ENCODE assay signal across 33 cellular contexts in genomic region chr1:248851390-248851789, GRCh38. TPM values are rescaled to one million over a fixed set of nuclear protein-coding genes. Genes with fewer than 3 reads are reported as not detected.
DNase-seq lines count a peak whose midpoint lies in the region; ATAC-seq, FAIRE-seq and TF ChIP-seq lines count a peak whose summit lies in the region.
"Had no signal": no experiment of that assay in that cellular context is flagged by ENCODE, and none has a peak within 500 bp of the region (broad histone marks: within the 10 kb centered on the region; RNA-seq: fewer than 3 reads in every experiment).

No MANE protein-coding gene starts in this region.

- peaks cover 0 to 23% (median 15%) of the 10 kb centered on the region in 4 donors for H3K4me1 Mint-ChIP-seq in CD4-positive, CD25-positive, alpha-beta regulatory T cell
- H3K4me1 Mint-ChIP-seq in activated naive CD8-positive, alpha-beta T cell treated with anti-CD3 and anti-CD28 coated beads for 36 hours, result peaks cover 26% of the 10 kb centered on the region

- peaks cover 41% of the 10 kb centered on the region for H3K36me3 ChIP-seq in CD4-positive, CD25-positive, alpha-beta regulatory T cell (ENCODE audit: control insufficient read depth, insufficient read depth, low read length)

- H3K27me3 Mint-ChIP-seq in CD4-positive, CD25-positive, alpha-beta regulatory T cell, result no peaks in the 10 kb centered on the region
- H3K27me3 Mint-ChIP-seq in activated naive CD8-positive, alpha-beta T cell treated with anti-CD3 and anti-CD28 coated beads for 36 hours, result no peaks in the 10 kb centered on the region
- H3K27me3 Mint-ChIP-seq: activated CD4-positive, alpha-beta memory T cell treated with anti-CD3 and anti-CD28 coated beads for 36 hours; dendritic cell treated with granulocyte-macrophage colony-stimulating factor and Interleukin-4, amounts not matched to agents 40 ng/mL and 50 ng/mL, for 4 days; naive thymus-derived CD8-positive, alpha-beta T cell; stimulated activated naive B cell treated with anti-CD40 and anti-IgM and Interleukin-4, amounts not matched to agents 10 μg/mL and 1 μg/mL and 100 μg/mL, for 72 hours had no signal

- DNase-seq in A549 (ENCODE audit: low read depth in 1 of 2, low spot score in 1 of 2) (no peak), left colon (no peak), cortex of kidney (lab: John Stamatoyannopoulos, UW) (no peak), NCI-H345 treated with DMSO at 0.1 percent for 48 hours (lab: John Stamatoyannopoulos, UW; ENCODE audit: unreplicated experiment) (no peak)
- no peak for DNase-seq in CD4-positive, CD25-positive, alpha-beta regulatory T cell
- no peak for DNase-seq in activated naive CD8-positive, alpha-beta T cell treated with anti-CD3 and anti-CD28 coated beads for 36 hours
- DNase-seq: activated CD4-positive, alpha-beta memory T cell treated with anti-CD3 and anti-CD28 coated beads for 36 hours; activated CD4-positive, alpha-beta T cell treated with anti-CD3 and anti-CD28 coated beads for 1 hour; activated gamma-delta T cell; activated T-cell treated with anti-CD3 and anti-CD28 coated beads, Interleukin-2, amount 50 U/mL, for 1 hour; Caco-2; central memory CD4-positive, alpha-beta T cell; foreskin melanocyte; GDM1; KBM-7; kidney glomerular epithelial cell; lower lobe of right lung; naive thymus-derived CD8-positive, alpha-beta T cell; NCI-H1092 treated with DMSO at 0.1 percent for 48 hours; NCI-H187 treated with DMSO at 0.1 percent for 48 hours; NCI-H526; nucleus accumbens; PC-3; psoas muscle; SHP77; stimulated activated naive B cell treated with anti-CD40 and anti-IgM and Interleukin-4, amounts not matched to agents 10 μg/mL and 1 μg/mL and 100 μg/mL, for 72 hours; substantia nigra; upper lobe of left lung had no signal

- POLR2A ChIA-PET in A549 (lab: Yijun Ruan, JAX), result interaction anchor here (1.3 kb wide), 1 partner anchor 13 kb away, joined by 6 read pairs; the partner anchor contains the start of gene ZNF672

- ATAC-seq in A549, result peak in 1 of 2 experiments; percentile 6; a peak in 2 of 6 replicates
- no peak for ATAC-seq in CD4-positive, CD25-positive, alpha-beta regulatory T cell (ENCODE audit: low read depth in 2 of 2)
- ATAC-seq in left colon, result peak; percentile 3
- ATAC-seq in esophagus mucosa, result no peak
- no peak for ATAC-seq in GM18909 (IDR thresholded peaks at IDR 0.05; ENCODE audit: poor library complexity, unreplicated experiment)
- ATAC-seq: lower lobe of right lung; naive thymus-derived CD8-positive, alpha-beta T cell; PC-3; stimulated activated naive B cell treated with anti-CD40 and anti-IgM and Interleukin-4, amounts not matched to agents 10 μg/mL and 1 μg/mL and 100 μg/mL, for 72 hours had no signal

- no peak for FAIRE-seq in A549 (lab: Jason Lieb, UNC)
- FAIRE-seq: HTR-8/SVneo had no signal

- CTCF ChIA-PET in A549 (lab: Yijun Ruan, JAX), result interaction anchor here (1.2 to 1.4 kb wide), 2 partner anchors 10 to 25 kb away, joined by 4 read pairs; no protein-coding TSS in a partner anchor

- no peak overlapping the region for H3K4me3 Mint-ChIP-seq in CD4-positive, CD25-positive, alpha-beta regulatory T cell
- no peak overlapping the region for H3K4me3 Mint-ChIP-seq in activated naive CD8-positive, alpha-beta T cell treated with anti-CD3 and anti-CD28 coated beads for 36 hours
- H3K4me3 Mint-ChIP-seq: activated CD4-positive, alpha-beta memory T cell treated with anti-CD3 and anti-CD28 coated beads for 36 hours; dendritic cell treated with granulocyte-macrophage colony-stimulating factor and Interleukin-4, amounts not matched to agents 40 ng/mL and 50 ng/mL, for 4 days; naive thymus-derived CD8-positive, alpha-beta T cell; stimulated activated naive B cell treated with anti-CD40 and anti-IgM and Interleukin-4, amounts not matched to agents 10 μg/mL and 1 μg/mL and 100 μg/mL, for 72 hours had no signal

- no peaks in the 10 kb centered on the region for H3K9me3 ChIP-seq in A549
- no peaks in the 10 kb centered on the region for H3K9me3 ChIP-seq in CD4-positive, CD25-positive, alpha-beta regulatory T cell (ENCODE audit: control insufficient read depth in 2 of 2, low read length in 2 of 2)
- H3K9me3 ChIP-seq: Caco-2, lower lobe of right lung, psoas muscle, upper lobe of left lung had no signal

- 96% methylated on average over 2 of the region's 2 CpGs for WGBS in A549 (ENCODE audit: missing lambda C conversion rate)

- peak; percentile 6; the same call in 1 of the 2 replicates for TF ChIP-seq POLR2A in A549 (IDR thresholded peaks at IDR 0.05; ENCODE audit: low read length)

- no peak overlapping the region for H3K4me3 ChIP-seq in A549
- H3K4me3 ChIP-seq in CD4-positive, CD25-positive, alpha-beta regulatory T cell (ENCODE audit: low read depth, low read length), result no peak overlapping the region
- H3K4me3 ChIP-seq: lower lobe of right lung, psoas muscle, upper lobe of left lung had no signal

- H3K4me1 ChIP-seq in A549, result no peaks in the 10 kb centered on the region
- no peaks in the 10 kb centered on the region for H3K4me1 ChIP-seq in CD4-positive, CD25-positive, alpha-beta regulatory T cell (ENCODE audit: control insufficient read depth, insufficient read depth, low read length, poor library complexity, severe bottlenecking)
- H3K4me1 ChIP-seq: Caco-2, lower lobe of right lung, psoas muscle had no signal

- no peak overlapping the region for H3K27ac ChIP-seq in A549
- no peak overlapping the region for H3K27ac ChIP-seq in CD4-positive, CD25-positive, alpha-beta regulatory T cell (ENCODE audit: insufficient read depth, low read length, poor library complexity, severe bottlenecking)
- H3K27ac ChIP-seq: C4-2B, lower lobe of right lung, psoas muscle had no signal

- H3K9me3 Mint-ChIP-seq in CD4-positive, CD25-positive, alpha-beta regulatory T cell, result no peaks in the 10 kb centered on the region
- H3K9me3 Mint-ChIP-seq in activated naive CD8-positive, alpha-beta T cell treated with anti-CD3 and anti-CD28 coated beads for 36 hours, result no peaks in the 10 kb centered on the region
- H3K9me3 Mint-ChIP-seq: activated CD4-positive, alpha-beta memory T cell treated with anti-CD3 and anti-CD28 coated beads for 36 hours; dendritic cell treated with granulocyte-macrophage colony-stimulating factor and Interleukin-4, amounts not matched to agents 40 ng/mL and 50 ng/mL, for 4 days; naive thymus-derived CD8-positive, alpha-beta T cell; stimulated activated naive B cell treated with anti-CD40 and anti-IgM and Interleukin-4, amounts not matched to agents 10 μg/mL and 1 μg/mL and 100 μg/mL, for 72 hours had no signal

- TF ChIP-seq EP300 in A549 (IDR thresholded peaks at IDR 0.05), result no peak

- TF ChIP-seq CTCF in A549 (IDR thresholded peaks at IDR 0.05), result no peak

- H3K27ac Mint-ChIP-seq in CD4-positive, CD25-positive, alpha-beta regulatory T cell, result peak overlapping the region in 2 of 3 donors; percentile 48 to 65
- H3K27ac Mint-ChIP-seq in activated naive CD8-positive, alpha-beta T cell treated with anti-CD3 and anti-CD28 coated beads for 36 hours, result peak overlapping the region; percentile 13
- H3K27ac Mint-ChIP-seq: activated CD4-positive, alpha-beta memory T cell treated with anti-CD3 and anti-CD28 coated beads for 36 hours; dendritic cell treated with granulocyte-macrophage colony-stimulating factor and Interleukin-4, amounts not matched to agents 40 ng/mL and 50 ng/mL, for 4 days; stimulated activated naive B cell treated with anti-CD40 and anti-IgM and Interleukin-4, amounts not matched to agents 10 μg/mL and 1 μg/mL and 100 μg/mL, for 72 hours had no signal

- no peak overlapping the region for H3K4me2 ChIP-seq in A549

- intact Hi-C loops in left colon (cut with DNase I, micrococcal nuclease), result no loop called here

- H3K36me3 Mint-ChIP-seq in CD4-positive, CD25-positive, alpha-beta regulatory T cell, result peaks cover 22% of the 10 kb centered on the region
- H3K36me3 Mint-ChIP-seq in activated naive CD8-positive, alpha-beta T cell treated with anti-CD3 and anti-CD28 coated beads for 36 hours, result peaks cover 23% of the 10 kb centered on the region

- no peaks in the 10 kb centered on the region for H3K27me3 ChIP-seq in CD4-positive, CD25-positive, alpha-beta regulatory T cell (ENCODE audit: control insufficient read depth, insufficient read depth, low read length)
- H3K27me3 ChIP-seq: upper lobe of left lung had no signal

- no peak for TF ChIP-seq RAD21 in A549 (conservative IDR thresholded peaks at IDR 0.05 in 1 of 2, IDR thresholded peaks at IDR 0.05 in 1 of 2)

RNA-seq across cellular contexts. Expression of gene ZNF692, which starts 7.5 kb away (rescaled TPM):
- 19.8 and 28.2 TPM in 2 replicates for polyA plus RNA-seq in A549 (2011; rRNA removed)
- 50.9 and 51.9 TPM in 2 replicates for polyA plus RNA-seq in A549 (2012; cell fraction: cytosol; rRNA removed)
- polyA plus RNA-seq in A549 (2012; cell fraction: nucleus; rRNA removed), result 253 and 287 TPM in 2 replicates
- polyA plus RNA-seq in A549 (2017; fragmentation: RNase III; extraction: RNeasy Plus Mini Kit Qiagen cat#74134 plus additional on column Dnase treatment), result 44.0 to 47.5 TPM (median 46.8 TPM) in 3 replicates
- 11.4 and 13.9 TPM in 2 replicates for polyA minus RNA-seq in A549 (2011; rRNA and poly(A)+ RNA removed)
- total RNA-seq in CD4-positive, CD25-positive, alpha-beta regulatory T cell, result 50.6 TPM
- polyA plus RNA-seq in CD4-positive, CD25-positive, alpha-beta regulatory T cell, result 1 to 10 TPM; 6.0 to 9.8 (median 7.2) TPM
- 10 to 100 TPM; 59.1 to 62.2 TPM for total RNA-seq in activated naive CD8-positive, alpha-beta T cell treated with anti-CD3 and anti-CD28 coated beads for 36 hours
- total RNA-seq in left colon, result 10 to 100 TPM; 26.9 to 31.4 TPM
- 16.6 TPM for total RNA-seq in esophagus mucosa

RNA-seq across cellular contexts. Expression of gene ZNF672, which starts 13.4 kb away (rescaled TPM):
- polyA plus RNA-seq in A549 (2011; rRNA removed) (20.4 and 20.6 TPM in 2 replicates), A549 (2017; fragmentation: RNase III; extraction: RNeasy Plus Mini Kit Qiagen cat#74134 plus additional on column Dnase treatment) (15.6 to 18.9 TPM (median 17.8 TPM) in 3 replicates)
- polyA plus RNA-seq in A549 (2012; cell fraction: cytosol; rRNA removed), result 20.6 and 28.1 TPM in 2 replicates
- polyA plus RNA-seq in A549 (2012; cell fraction: nucleus; rRNA removed), result 28.7 and 43.5 TPM in 2 replicates
- polyA minus RNA-seq in A549 (2011; rRNA and poly(A)+ RNA removed), result 31.5 and 33.3 TPM in 2 replicates
- total RNA-seq in CD4-positive, CD25-positive, alpha-beta regulatory T cell, result 39.1 TPM
- 10 to 100 TPM; 24.8 to 33.3 (median 27.5) TPM for polyA plus RNA-seq in CD4-positive, CD25-positive, alpha-beta regulatory T cell
- 10 to 100 TPM; 46.4 to 48.0 TPM for total RNA-seq in activated naive CD8-positive, alpha-beta T cell treated with anti-CD3 and anti-CD28 coated beads for 36 hours
- total RNA-seq in left colon (10 to 100 TPM; 32.9 to 36.2 TPM), esophagus mucosa (16.8 TPM)

RNA-seq across cellular contexts. Expression of gene SH3BP5L, which starts 25.7 kb away (rescaled TPM):
- polyA plus RNA-seq in A549 (2011; rRNA removed), result 10.9 and 12.1 TPM in 2 replicates
- 11.5 and 14.8 TPM in 2 replicates for polyA plus RNA-seq in A549 (2012; cell fraction: cytosol; rRNA removed)
- 22.5 and 25.0 TPM in 2 replicates for polyA plus RNA-seq in A549 (2012; cell fraction: nucleus; rRNA removed)
- polyA plus RNA-seq in A549 (2017; fragmentation: RNase III; extraction: RNeasy Plus Mini Kit Qiagen cat#74134 plus additional on column Dnase treatment), result 14.1 to 15.8 TPM (median 14.3 TPM) in 3 replicates
- polyA minus RNA-seq in A549 (2011; rRNA and poly(A)+ RNA removed), result 16.8 and 16.9 TPM in 2 replicates
- 18.3 TPM for total RNA-seq in CD4-positive, CD25-positive, alpha-beta regulatory T cell
- 1 to 10 TPM; 2.2 to 6.5 (median 4.5) TPM for polyA plus RNA-seq in CD4-positive, CD25-positive, alpha-beta regulatory T cell
- total RNA-seq in activated naive CD8-positive, alpha-beta T cell treated with anti-CD3 and anti-CD28 coated beads for 36 hours, result 10 to 100 TPM; 15.9 to 16.8 TPM
- total RNA-seq in left colon, result 10 to 100 TPM; 22.2 to 25.9 TPM
- 17.1 TPM for total RNA-seq in esophagus mucosa

RNA-seq across cellular contexts. Expression of gene PGBD2, which starts 54.6 kb away (rescaled TPM):
- polyA plus RNA-seq in A549 (2011; rRNA removed) (7.1 and 7.6 TPM in 2 replicates), A549 (2017; fragmentation: RNase III; extraction: RNeasy Plus Mini Kit Qiagen cat#74134 plus additional on column Dnase treatment) (5.6 to 6.8 TPM (median 5.8 TPM) in 3 replicates)
- 4.6 and 4.8 TPM in 2 replicates for polyA plus RNA-seq in A549 (2012; cell fraction: cytosol; rRNA removed)
- 6.2 and 9.1 TPM in 2 replicates for polyA plus RNA-seq in A549 (2012; cell fraction: nucleus; rRNA removed)
- 5.9 and 8.7 TPM in 2 replicates for polyA minus RNA-seq in A549 (2011; rRNA and poly(A)+ RNA removed)
- 3.2 TPM for total RNA-seq in CD4-positive, CD25-positive, alpha-beta regulatory T cell
- polyA plus RNA-seq in CD4-positive, CD25-positive, alpha-beta regulatory T cell, result 10 to 100 TPM in 1 of 4 donors, 1 to 10 TPM in 3; 7.2 to 10.8 (median 8.3) TPM
- 1 to 10 TPM; 3.6 to 4.4 TPM for total RNA-seq in activated naive CD8-positive, alpha-beta T cell treated with anti-CD3 and anti-CD28 coated beads for 36 hours
- total RNA-seq in left colon (1 to 10 TPM; 7.5 to 9.2 TPM), esophagus mucosa (4.5 TPM)
